Comparison of ENCODE assay signal across 15 cellular contexts in the genomic region with DNA sequence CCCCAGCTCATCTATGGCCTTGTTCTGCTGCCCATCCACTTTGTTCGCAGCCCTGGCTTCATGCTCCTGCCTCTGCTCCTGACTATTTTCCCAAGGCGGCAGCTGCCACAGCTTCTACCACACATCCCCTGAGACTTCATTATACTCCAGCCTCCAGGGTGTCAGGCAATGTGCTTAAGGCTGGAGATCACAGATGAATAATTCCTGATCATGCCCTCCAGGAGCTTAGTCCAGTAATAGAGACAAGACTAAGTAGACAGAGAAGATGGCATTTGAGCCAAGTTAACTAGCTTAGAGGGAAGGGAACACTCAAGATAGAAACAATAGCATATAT. TPM values are rescaled to one million over a fixed set of nuclear protein-coding genes. Genes with fewer than 3 reads are reported as not detected.
DNase-seq lines count a peak whose midpoint lies in the region; ATAC-seq and TF ChIP-seq lines count a peak whose summit lies in the region.
"Had no signal": no experiment of that assay in that cellular context is flagged by ENCODE, and none has a peak within 500 bp of the region (broad histone marks: within the 10 kb centered on the region; RNA-seq: fewer than 3 reads in every experiment).

No MANE protein-coding gene starts in this region.

- TF ChIP-seq CTCF in upper lobe of left lung (IDR thresholded peaks at IDR 0.05): no peak
- TF ChIP-seq CTCF in upper lobe of right lung (IDR thresholded peaks at IDR 0.05): no peak

- H3K27me3 Mint-ChIP-seq in activated naive CD4-positive, alpha-beta T cell treated with anti-CD3 and anti-CD28 coated beads, Interleukin-2, amount 10 ng/mL, durations not matched to agents 7 days and 5 days: no peaks in the 10 kb centered on the region
- H3K27me3 Mint-ChIP-seq in activated naive CD8-positive, alpha-beta T cell treated with anti-CD3 and anti-CD28 coated beads, Interleukin-2, amount 50 U/mL, for 24 hours: no peaks in the 10 kb centered on the region
- H3K27me3 Mint-ChIP-seq in stimulated activated naive B cell treated with anti-CD40 and anti-IgM and Interleukin-4, amounts not matched to agents 10 μg/mL and 1 μg/mL and 100 μg/mL, for 72 hours: no peaks in the 10 kb centered on the region

- peaks cover 85% of the 10 kb centered on the region for H3K4me1 Mint-ChIP-seq in activated naive CD4-positive, alpha-beta T cell treated with anti-CD3 and anti-CD28 coated beads, Interleukin-2, amount 10 ng/mL, durations not matched to agents 7 days and 5 days
- peaks cover 93% of the 10 kb centered on the region for H3K4me1 Mint-ChIP-seq in activated naive CD8-positive, alpha-beta T cell treated with anti-CD3 and anti-CD28 coated beads, Interleukin-2, amount 50 U/mL, for 24 hours
- H3K4me1 Mint-ChIP-seq in stimulated activated naive B cell treated with anti-CD40 and anti-IgM and Interleukin-4, amounts not matched to agents 10 μg/mL and 1 μg/mL and 100 μg/mL, for 72 hours: peaks cover 61 to 84% of the 10 kb centered on the region in 2 donors
- H3K4me1 Mint-ChIP-seq: neural progenitor cell had no signal

- peaks cover 20 to 95% (median 65%) of the 10 kb centered on the region in 4 donors for H3K36me3 ChIP-seq in upper lobe of left lung
- peaks cover 96% of the 10 kb centered on the region for H3K36me3 ChIP-seq in upper lobe of right lung
- H3K36me3 ChIP-seq: neural progenitor cell had no signal

- H3K9me3 Mint-ChIP-seq in activated naive CD4-positive, alpha-beta T cell treated with anti-CD3 and anti-CD28 coated beads, Interleukin-2, amount 10 ng/mL, durations not matched to agents 7 days and 5 days: no peaks in the 10 kb centered on the region
- H3K9me3 Mint-ChIP-seq in activated naive CD8-positive, alpha-beta T cell treated with anti-CD3 and anti-CD28 coated beads, Interleukin-2, amount 50 U/mL, for 24 hours: no peaks in the 10 kb centered on the region
- H3K9me3 Mint-ChIP-seq in stimulated activated naive B cell treated with anti-CD40 and anti-IgM and Interleukin-4, amounts not matched to agents 10 μg/mL and 1 μg/mL and 100 μg/mL, for 72 hours: no peaks in the 10 kb centered on the region
- H3K9me3 Mint-ChIP-seq: neural progenitor cell had no signal

- POLR2A ChIA-PET in HEK293T (lab: Yijun Ruan, JAX): interaction anchor here (2.8 kb wide), 1 partner anchor 11 kb away, joined by 21 read pairs; a partner anchor contains a TSS

- no peak for ATAC-seq in activated naive CD8-positive, alpha-beta T cell treated with anti-CD3 and anti-CD28 coated beads, Interleukin-2, amount 50 U/mL, for 24 hours
- no peak for ATAC-seq in stimulated activated naive B cell treated with anti-CD40 and anti-IgM and Interleukin-4, amounts not matched to agents 10 μg/mL and 1 μg/mL and 100 μg/mL, for 72 hours (replicated peaks)
- ATAC-seq in upper lobe of left lung (ENCODE audit: low FRiP score in 2 of 2): no peak
- ATAC-seq in upper lobe of right lung: no peak
- ATAC-seq: GM12878, heart left ventricle had no signal

- CTCF ChIA-PET in activated naive CD4-positive, alpha-beta T cell treated with anti-CD3 and anti-CD28 coated beads, Interleukin-2, amount 10 ng/mL, durations not matched to agents 7 days and 5 days (lab: Charles Lee): interaction anchor here (3.6 to 3.9 kb wide), 2 partner anchors 25 to 34 kb away, joined by 19 read pairs; no protein-coding TSS in a partner anchor
- CTCF ChIA-PET in HEK293T (lab: Yijun Ruan, JAX): interaction anchor here (1.1 to 1.9 kb wide), 4 partner anchors 10 to 136 kb away, joined by 3 to 5 read pairs (median 4); no protein-coding TSS in a partner anchor

- no peak for DNase-seq in activated naive CD4-positive, alpha-beta T cell treated with anti-CD3 and anti-CD28 coated beads, Interleukin-2, amount 10 ng/mL, durations not matched to agents 7 days and 5 days
- no peak for DNase-seq in activated naive CD4-positive, alpha-beta T cell (lab: John Stamatoyannopoulos, UW)
- DNase-seq in NCI-H69 (lab: John Stamatoyannopoulos, UW) (peak; percentile 32), upper lobe of left lung (no peak), upper lobe of right lung (no peak), HEK293T (ENCODE audit: extremely low spot score) (no peak)
- no peak for DNase-seq in activated naive CD8-positive, alpha-beta T cell treated with anti-CD3 and anti-CD28 coated beads, Interleukin-2, amount 50 U/mL, for 24 hours
- DNase-seq in stimulated activated naive B cell treated with anti-CD40 and anti-IgM and Interleukin-4, amounts not matched to agents 10 μg/mL and 1 μg/mL and 100 μg/mL, for 72 hours: no peak
- DNase-seq: heart left ventricle, NCI-H1694, NCI-H510A treated with DMSO at 0.1 percent for 48 hours, OCI-M1 had no signal

- no peak for TF ChIP-seq POLR2A in upper lobe of left lung (IDR thresholded peaks at IDR 0.05)

- WGBS in upper lobe of left lung, 2 donors: 100% methylated on average over 2 of the region's 2 CpGs

- no peak overlapping the region for H3K4me3 ChIP-seq in upper lobe of left lung
- H3K4me3 ChIP-seq in upper lobe of right lung: no peak overlapping the region
- H3K4me3 ChIP-seq: GM12878, heart left ventricle, neural progenitor cell, suprapubic skin had no signal

- H3K4me1 ChIP-seq in upper lobe of left lung: peaks cover 17 to 39% (median 29%) of the 10 kb centered on the region in 4 donors
- H3K4me1 ChIP-seq in upper lobe of right lung: peaks cover 24% of the 10 kb centered on the region
- H3K4me1 ChIP-seq: neural progenitor cell had no signal

- H3K9me3 ChIP-seq in upper lobe of left lung: no peaks in the 10 kb centered on the region
- H3K9me3 ChIP-seq in upper lobe of right lung: no peaks in the 10 kb centered on the region
- H3K9me3 ChIP-seq: heart left ventricle, suprapubic skin had no signal

- H3K4me3 Mint-ChIP-seq in activated naive CD4-positive, alpha-beta T cell treated with anti-CD3 and anti-CD28 coated beads, Interleukin-2, amount 10 ng/mL, durations not matched to agents 7 days and 5 days: peak overlapping the region; percentile 26
- H3K4me3 Mint-ChIP-seq in activated naive CD8-positive, alpha-beta T cell treated with anti-CD3 and anti-CD28 coated beads, Interleukin-2, amount 50 U/mL, for 24 hours: peak overlapping the region; percentile 18
- peak overlapping the region in 1 of 2 donors; percentile 12 for H3K4me3 Mint-ChIP-seq in stimulated activated naive B cell treated with anti-CD40 and anti-IgM and Interleukin-4, amounts not matched to agents 10 μg/mL and 1 μg/mL and 100 μg/mL, for 72 hours
- H3K4me3 Mint-ChIP-seq: neural progenitor cell had no signal

- TF ChIP-seq EP300 in upper lobe of left lung (IDR thresholded peaks at IDR 0.05): no peak

- no peaks in the 10 kb centered on the region for H3K27me3 ChIP-seq in upper lobe of left lung
- no peaks in the 10 kb centered on the region for H3K27me3 ChIP-seq in upper lobe of right lung
- H3K27me3 ChIP-seq: heart left ventricle, neural progenitor cell, suprapubic skin had no signal

- peak overlapping the region; percentile 83 for H3K27ac Mint-ChIP-seq in activated naive CD4-positive, alpha-beta T cell treated with anti-CD3 and anti-CD28 coated beads, Interleukin-2, amount 10 ng/mL, durations not matched to agents 7 days and 5 days
- peak overlapping the region; percentile 80 for H3K27ac Mint-ChIP-seq in activated naive CD8-positive, alpha-beta T cell treated with anti-CD3 and anti-CD28 coated beads, Interleukin-2, amount 50 U/mL, for 24 hours
- H3K27ac Mint-ChIP-seq in stimulated activated naive B cell treated with anti-CD40 and anti-IgM and Interleukin-4, amounts not matched to agents 10 μg/mL and 1 μg/mL and 100 μg/mL, for 72 hours: peak overlapping the region; percentile 78
- H3K27ac Mint-ChIP-seq: neural progenitor cell had no signal

- intact Hi-C loops in upper lobe of right lung (cut with DNase I): no loop called here

- peaks cover 85% of the 10 kb centered on the region for H3K36me3 Mint-ChIP-seq in activated naive CD4-positive, alpha-beta T cell treated with anti-CD3 and anti-CD28 coated beads, Interleukin-2, amount 10 ng/mL, durations not matched to agents 7 days and 5 days
- H3K36me3 Mint-ChIP-seq in activated naive CD8-positive, alpha-beta T cell treated with anti-CD3 and anti-CD28 coated beads, Interleukin-2, amount 50 U/mL, for 24 hours (ENCODE audit: low read depth): peaks cover 87% of the 10 kb centered on the region
- peaks cover 76 to 91% of the 10 kb centered on the region in 2 donors for H3K36me3 Mint-ChIP-seq in stimulated activated naive B cell treated with anti-CD40 and anti-IgM and Interleukin-4, amounts not matched to agents 10 μg/mL and 1 μg/mL and 100 μg/mL, for 72 hours

- no peak overlapping the region for H3K27ac ChIP-seq in upper lobe of left lung
- no peak overlapping the region for H3K27ac ChIP-seq in upper lobe of right lung
- H3K27ac ChIP-seq: neural progenitor cell, suprapubic skin had no signal

TF ChIP-seq in HEK293T, 16 proteins besides CTCF, POLR2A, EP300 and RAD21 (continues in another document):
- TF ChIP-seq CTBP1 (IDR thresholded peaks at IDR 0.05; ENCODE audit: borderline replicate concordance): no peak
- TF ChIP-seq BHLHE40 (IDR thresholded peaks at IDR 0.05; ENCODE audit: borderline replicate concordance): no peak
- no peak for TF ChIP-seq SP1 (IDR thresholded peaks at IDR 0.05)
- TF ChIP-seq TARDBP (IDR thresholded peaks at IDR 0.05): no peak
- TF ChIP-seq LEF1 (IDR thresholded peaks at IDR 0.05; ENCODE audit: borderline replicate concordance): no peak
- TF ChIP-seq, protein P1, sequence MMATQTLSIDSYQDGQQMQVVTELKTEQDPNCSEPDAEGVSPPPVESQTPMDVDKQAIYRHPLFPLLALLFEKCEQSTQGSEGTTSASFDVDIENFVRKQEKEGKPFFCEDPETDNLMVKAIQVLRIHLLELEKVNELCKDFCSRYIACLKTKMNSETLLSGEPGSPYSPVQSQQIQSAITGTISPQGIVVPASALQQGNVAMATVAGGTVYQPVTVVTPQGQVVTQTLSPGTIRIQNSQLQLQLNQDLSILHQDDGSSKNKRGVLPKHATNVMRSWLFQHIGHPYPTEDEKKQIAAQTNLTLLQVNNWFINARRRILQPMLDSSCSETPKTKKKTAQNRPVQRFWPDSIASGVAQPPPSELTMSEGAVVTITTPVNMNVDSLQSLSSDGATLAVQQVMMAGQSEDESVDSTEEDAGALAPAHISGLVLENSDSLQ (IDR thresholded peaks at IDR 0.05): no peak
- TF ChIP-seq HDGF (IDR thresholded peaks at IDR 0.05; ENCODE audit: borderline replicate concordance): no peak
- no peak for TF ChIP-seq FOXM1 (IDR thresholded peaks at IDR 0.05; ENCODE audit: borderline replicate concordance)
- no peak for TF ChIP-seq ELF4 (IDR thresholded peaks at IDR 0.05)
- TF ChIP-seq SUZ12 (IDR thresholded peaks at IDR 0.05): no peak
- TF ChIP-seq FOXK2 (IDR thresholded peaks at IDR 0.05): no peak
- no peak for TF ChIP-seq ARNT (IDR thresholded peaks at IDR 0.05)

RNA-seq across cellular contexts. Expression of a gene that starts 7.1 kb away (rescaled TPM):
- total RNA-seq in upper lobe of left lung (10 to 100 TPM; 32.6 to 71.5 (median 46.9) TPM), upper lobe of right lung (28.4 TPM)

RNA-seq across cellular contexts. Expression of a gene that starts 11.5 kb away (rescaled TPM):
- total RNA-seq in upper lobe of left lung (10 to 100 TPM in 2 of 6 donors, 1 to 10 TPM in 4; 4.6 to 25.1 (median 7.1) TPM), upper lobe of right lung (6.3 TPM)

RNA-seq across cellular contexts. Expression of a gene that starts 14.2 kb away (rescaled TPM):
- 1 to 10 TPM in 5 of 6 donors, not detected in 1; 1.0 to 8.8 (median 3.3) TPM for total RNA-seq in upper lobe of left lung
- 1.5 TPM for total RNA-seq in upper lobe of right lung

RNA-seq across cellular contexts. Expression of a gene that starts 34.1 kb away (rescaled TPM):
- total RNA-seq in upper lobe of left lung (100 to 1,000 TPM in 2 of 6 donors, 10 to 100 TPM in 4; 40.1 to 125 (median 67.2) TPM), upper lobe of right lung (114 TPM)

RNA-seq across cellular contexts. Expression of a gene that starts 34.9 kb away (rescaled TPM):
- total RNA-seq in upper lobe of left lung: 10 to 100 TPM; 15.4 to 43.0 (median 25.5) TPM
- total RNA-seq in upper lobe of right lung: 26.7 TPM
